In genomic region chr5:72584466-72584865, GRCh38 we compare ENCODE assay signal across 11 cellular contexts.
DNase-seq lines count a peak whose midpoint lies in the region; ATAC-seq, FAIRE-seq and TF ChIP-seq lines count a peak whose summit lies in the region.
"Had no signal": no experiment of that assay in that cellular context is flagged by ENCODE, and none has a peak within 500 bp of the region (broad histone marks: within the 10 kb centered on the region; RNA-seq: fewer than 3 reads in every experiment).

No MANE protein-coding gene starts in this region.

- H3K4me2 ChIP-seq in PC-3 (ENCODE audit: low read length) = no peak overlapping the region

- H3K79me2 ChIP-seq in PC-3 (ENCODE audit: low read length) = no peaks in the 10 kb centered on the region

- H3K9me2 ChIP-seq in PC-3 (replicated peaks; ENCODE audit: low read length) = no peaks in the 10 kb centered on the region

- H3K27me3 ChIP-seq in PC-3 (ENCODE audit: low read length) = no peaks in the 10 kb centered on the region
- H3K27me3 ChIP-seq: spleen had no signal

- intact Hi-C loops in PC-3 (cut with micrococcal nuclease) = no loop called here

- no peaks in the 10 kb centered on the region for H4K20me1 ChIP-seq in PC-3 (ENCODE audit: low read length)

- ATAC-seq in GM21723 (IDR thresholded peaks at IDR 0.05; ENCODE audit: unreplicated experiment) = peak; percentile 72
- ATAC-seq in PC-3 = no peak
- ATAC-seq: stimulated activated naive CD8-positive, alpha-beta T cell treated with anti-CD3 and anti-CD28 coated beads, Interleukin-15, amount 100 ng/mL, for 72 hours had no signal

- no peak overlapping the region for H3K27ac ChIP-seq in PC-3 (ENCODE audit: low read length)

- no TSS peak for BruUV-seq in PC-3 (replicated peaks; lab: Mats Ljungman, UMichigan)

- POLR2A ChIA-PET in PC-3 (lab: Charles Lee; ENCODE audit: unreplicated experiment) = no interaction called here

- no peak for TF ChIP-seq POLR2A in GM12891 (IDR thresholded peaks at IDR 0.05; ENCODE audit: low read depth, low read length)

- no peaks in the 10 kb centered on the region for H3K36me3 ChIP-seq in PC-3 (ENCODE audit: low read depth, low read length)
- H3K36me3 ChIP-seq: spleen had no signal

- H3K9ac ChIP-seq in PC-3 (ENCODE audit: low read length) = no peak overlapping the region

- peak; percentile 75 for FAIRE-seq in GM12891 (lab: Jason Lieb, UNC)

- TF ChIP-seq CTCF in PC-3 (conservative IDR thresholded peaks at IDR 0.05; ENCODE audit: low read depth, low read length) = no peak

- CTCF ChIA-PET in PC-3 (lab: Charles Lee) = no interaction called here

- no peak overlapping the region for H2AFZ ChIP-seq in PC-3 (ENCODE audit: low read length)

- in situ Hi-C loops in SK-MEL-5 (cut with HindIII; ENCODE audit: low pct_unique_long_range_greater_than_20kb, low sequenced_read_pairs) = no loop called here

- no peaks in the 10 kb centered on the region for H3K9me3 ChIP-seq in PC-3 (ENCODE audit: low read length)

- peaks cover 25% of the 10 kb centered on the region for H3K4me1 ChIP-seq in PC-3 (ENCODE audit: insufficient read depth, low read length)

- no peak for DNase-seq in GM12891 (ENCODE audit: insufficient read length, low spot score)
- peak; percentile 21 for DNase-seq in SK-MEL-5 (ENCODE audit: low read depth, low spot score)
- DNase-seq in retina = peak; percentile 50
- DNase-seq in C1 segment of cervical spinal cord (lab: John Stamatoyannopoulos, UW) = no peak
- DNase-seq in PC-3 = no peak
- no peak for DNase-seq in T-helper 1 cell
- DNase-seq: foreskin melanocyte; GF-D8; spleen; stimulated activated naive CD8-positive, alpha-beta T cell treated with anti-CD3 and anti-CD28 coated beads, Interleukin-15, amount 100 ng/mL, for 72 hours had no signal

- H3F3A ChIP-seq in PC-3 (ENCODE audit: low read length, unreplicated experiment) = peaks cover 4% of the 10 kb centered on the region

- no peak overlapping the region for H3K4me3 ChIP-seq in PC-3 (ENCODE audit: low read length)
- H3K4me3 ChIP-seq: spleen had no signal

TF ChIP-seq in GM12891, 5 proteins besides CTCF, POLR2A, EP300 and RAD21:
- TF ChIP-seq POLR2AphosphoS5 (IDR thresholded peaks at IDR 0.05; ENCODE audit: low read depth, low read length) (no peak), PAX5 (IDR thresholded peaks at IDR 0.05; ENCODE audit: insufficient read depth, low read length, severe bottlenecking) (no peak), TAF1 (IDR thresholded peaks at IDR 0.05; ENCODE audit: low read depth, low read length) (no peak), SPI1 (IDR thresholded peaks at IDR 0.05; ENCODE audit: low read depth, low read length) (no peak), POU2F2 (IDR thresholded peaks at IDR 0.05; ENCODE audit: low read depth, low read length) (no peak)

Comparison
In these comparisons a context has a peak if more than half of its experiments do, and no peak if none do; other contexts are left out.
1. DNase-seq: peak in SK-MEL-5 (single experiment) and retina (single experiment); none in GM12891 (single experiment), C1 segment of cervical spinal cord (0 of 14), PC-3 (single experiment) and T-helper 1 cell (0 of 5).